In genomic region chr2:44753552-44754285, GRCh38 we compare ENCODE assay signal across 9 cellular contexts.
DNase-seq lines count a peak whose midpoint lies in the region; ATAC-seq and TF ChIP-seq lines count a peak whose summit lies in the region.
"Had no signal": no experiment of that assay in that cellular context is flagged by ENCODE, and none has a peak within 500 bp of the region (broad histone marks: within the 10 kb centered on the region; RNA-seq: fewer than 3 reads in every experiment).

No MANE protein-coding gene starts in this region.

- TF ChIP-seq CTCF in tibial artery (IDR thresholded peaks at IDR 0.05), result no peak

- H3K27ac Mint-ChIP-seq in CD4-positive, CD25-positive, alpha-beta regulatory T cell, result peak overlapping the region in 1 of 3 donors; percentile 64
- no peak overlapping the region for H3K27ac Mint-ChIP-seq in activated CD8-positive, alpha-beta T cell treated with anti-CD3 and anti-CD28 coated beads, Interleukin-2, amount 10 ng/mL, durations not matched to agents 7 days and 5 days

- peaks cover 50% of the 10 kb centered on the region for H3K36me3 Mint-ChIP-seq in CD4-positive, CD25-positive, alpha-beta regulatory T cell
- no peaks in the 10 kb centered on the region for H3K36me3 Mint-ChIP-seq in activated CD8-positive, alpha-beta T cell treated with anti-CD3 and anti-CD28 coated beads, Interleukin-2, amount 10 ng/mL, durations not matched to agents 7 days and 5 days (ENCODE audit: low read depth)

- peak in 2 of 3 donors; percentile 1 to 28 for DNase-seq in CD4-positive, CD25-positive, alpha-beta regulatory T cell
- DNase-seq in MG63 (peak; percentile 69), SIG-M5 treated with dmso at 0.1 percent for 504 hours (lab: John Stamatoyannopoulos, UW; ENCODE audit: unreplicated experiment) (no peak), tibial artery (no peak), cortex of kidney (lab: John Stamatoyannopoulos, UW) (no peak)
- peak; percentile 69 for DNase-seq in activated CD8-positive, alpha-beta T cell treated with anti-CD3 and anti-CD28 coated beads, Interleukin-2, amount 10 ng/mL, durations not matched to agents 7 days and 5 days
- DNase-seq: pancreas had no signal

- H3K4me1 ChIP-seq in CD4-positive, CD25-positive, alpha-beta regulatory T cell (ENCODE audit: control insufficient read depth, insufficient read depth, low read length, poor library complexity, severe bottlenecking), result no peaks in the 10 kb centered on the region
- H3K4me1 ChIP-seq in tibial artery, result no peaks in the 10 kb centered on the region
- H3K4me1 ChIP-seq: pancreas had no signal

- no peak overlapping the region for H3K4me3 Mint-ChIP-seq in CD4-positive, CD25-positive, alpha-beta regulatory T cell
- H3K4me3 Mint-ChIP-seq in activated CD8-positive, alpha-beta T cell treated with anti-CD3 and anti-CD28 coated beads, Interleukin-2, amount 10 ng/mL, durations not matched to agents 7 days and 5 days, result no peak overlapping the region

- H3K4me3 ChIP-seq in CD4-positive, CD25-positive, alpha-beta regulatory T cell (ENCODE audit: low read depth, low read length), result no peak overlapping the region
- no peak overlapping the region for H3K4me3 ChIP-seq in MG63
- no peak overlapping the region for H3K4me3 ChIP-seq in tibial artery
- H3K4me3 ChIP-seq: pancreas had no signal

- CTCF ChIA-PET in activated CD8-positive, alpha-beta T cell treated with anti-CD3 and anti-CD28 coated beads, Interleukin-2, amount 10 ng/mL, durations not matched to agents 7 days and 5 days (lab: Charles Lee), result no interaction called here

- H3K27ac ChIP-seq in CD4-positive, CD25-positive, alpha-beta regulatory T cell (ENCODE audit: insufficient read depth, low read length, poor library complexity, severe bottlenecking), result no peak overlapping the region
- H3K27ac ChIP-seq in tibial artery, result no peak overlapping the region
- H3K27ac ChIP-seq: pancreas had no signal

- H3K9me3 Mint-ChIP-seq in CD4-positive, CD25-positive, alpha-beta regulatory T cell, result no peaks in the 10 kb centered on the region
- no peaks in the 10 kb centered on the region for H3K9me3 Mint-ChIP-seq in activated CD8-positive, alpha-beta T cell treated with anti-CD3 and anti-CD28 coated beads, Interleukin-2, amount 10 ng/mL, durations not matched to agents 7 days and 5 days (ENCODE audit: insufficient read depth)

- intact Hi-C loops in tibial artery (cut with DNase I; ENCODE audit: low total_unique reads), result no loop called here

- H3K36me3 ChIP-seq in CD4-positive, CD25-positive, alpha-beta regulatory T cell (ENCODE audit: control insufficient read depth, insufficient read depth, low read length), result peaks cover 2% of the 10 kb centered on the region
- H3K36me3 ChIP-seq in MG63, result no peaks in the 10 kb centered on the region
- H3K36me3 ChIP-seq in tibial artery, result no peaks in the 10 kb centered on the region
- H3K36me3 ChIP-seq: pancreas had no signal

- no peaks in the 10 kb centered on the region for H3K27me3 ChIP-seq in CD4-positive, CD25-positive, alpha-beta regulatory T cell (ENCODE audit: control insufficient read depth, insufficient read depth, low read length)
- H3K27me3 ChIP-seq in MG63 (no peaks in the 10 kb centered on the region), tibial artery (no peaks in the 10 kb centered on the region)
- H3K27me3 ChIP-seq: pancreas had no signal

- H3K27me3 Mint-ChIP-seq in CD4-positive, CD25-positive, alpha-beta regulatory T cell, result no peaks in the 10 kb centered on the region
- no peaks in the 10 kb centered on the region for H3K27me3 Mint-ChIP-seq in activated CD8-positive, alpha-beta T cell treated with anti-CD3 and anti-CD28 coated beads, Interleukin-2, amount 10 ng/mL, durations not matched to agents 7 days and 5 days (ENCODE audit: low read depth)

- peaks cover 0 to 10% (median 4%) of the 10 kb centered on the region in 4 donors for H3K4me1 Mint-ChIP-seq in CD4-positive, CD25-positive, alpha-beta regulatory T cell
- H3K4me1 Mint-ChIP-seq in activated CD8-positive, alpha-beta T cell treated with anti-CD3 and anti-CD28 coated beads, Interleukin-2, amount 10 ng/mL, durations not matched to agents 7 days and 5 days (ENCODE audit: low read depth), result peaks cover 23% of the 10 kb centered on the region

- no peaks in the 10 kb centered on the region for H3K9me3 ChIP-seq in CD4-positive, CD25-positive, alpha-beta regulatory T cell (ENCODE audit: control insufficient read depth in 2 of 2, low read length in 2 of 2)
- H3K9me3 ChIP-seq in MG63 (no peaks in the 10 kb centered on the region), tibial artery (no peaks in the 10 kb centered on the region)
- H3K9me3 ChIP-seq: pancreas had no signal

- no peak for ATAC-seq in CD4-positive, CD25-positive, alpha-beta regulatory T cell (ENCODE audit: low read depth in 2 of 2)
- ATAC-seq in GM19452 (IDR thresholded peaks at IDR 0.05; ENCODE audit: unreplicated experiment) (peak; percentile 96), HG03039 (IDR thresholded peaks at IDR 0.05; ENCODE audit: unreplicated experiment) (no peak)
- peak; percentile 86 for ATAC-seq in activated CD8-positive, alpha-beta T cell treated with anti-CD3 and anti-CD28 coated beads, Interleukin-2, amount 10 ng/mL, durations not matched to agents 7 days and 5 days
- ATAC-seq: pancreas had no signal

- POLR2A ChIA-PET in activated CD8-positive, alpha-beta T cell treated with anti-CD3 and anti-CD28 coated beads, Interleukin-2, amount 10 ng/mL, durations not matched to agents 7 days and 5 days (lab: Charles Lee), result no interaction called here

Comparison
In these comparisons a context has a peak if more than half of its experiments do, and no peak if none do; other contexts are left out.
1. ATAC-seq: peak in GM19452 (single experiment) and activated CD8-positive, alpha-beta T cell treated with anti-CD3 and anti-CD28 coated beads, Interleukin-2, amount 10 ng/mL, durations not matched to agents 7 days and 5 days (single experiment); none in CD4-positive, CD25-positive, alpha-beta regulatory T cell (0 of 2) and HG03039 (single experiment).
2. DNase-seq: peak in CD4-positive, CD25-positive, alpha-beta regulatory T cell (2 of 3), MG63 (single experiment) and activated CD8-positive, alpha-beta T cell treated with anti-CD3 and anti-CD28 coated beads, Interleukin-2, amount 10 ng/mL, durations not matched to agents 7 days and 5 days (single experiment); none in SIG-M5 treated with dmso at 0.1 percent for 504 hours (single experiment), tibial artery (0 of 2) and cortex of kidney (single experiment).